ENCODE assay signal across 1 cellular context in the genomic region with DNA sequence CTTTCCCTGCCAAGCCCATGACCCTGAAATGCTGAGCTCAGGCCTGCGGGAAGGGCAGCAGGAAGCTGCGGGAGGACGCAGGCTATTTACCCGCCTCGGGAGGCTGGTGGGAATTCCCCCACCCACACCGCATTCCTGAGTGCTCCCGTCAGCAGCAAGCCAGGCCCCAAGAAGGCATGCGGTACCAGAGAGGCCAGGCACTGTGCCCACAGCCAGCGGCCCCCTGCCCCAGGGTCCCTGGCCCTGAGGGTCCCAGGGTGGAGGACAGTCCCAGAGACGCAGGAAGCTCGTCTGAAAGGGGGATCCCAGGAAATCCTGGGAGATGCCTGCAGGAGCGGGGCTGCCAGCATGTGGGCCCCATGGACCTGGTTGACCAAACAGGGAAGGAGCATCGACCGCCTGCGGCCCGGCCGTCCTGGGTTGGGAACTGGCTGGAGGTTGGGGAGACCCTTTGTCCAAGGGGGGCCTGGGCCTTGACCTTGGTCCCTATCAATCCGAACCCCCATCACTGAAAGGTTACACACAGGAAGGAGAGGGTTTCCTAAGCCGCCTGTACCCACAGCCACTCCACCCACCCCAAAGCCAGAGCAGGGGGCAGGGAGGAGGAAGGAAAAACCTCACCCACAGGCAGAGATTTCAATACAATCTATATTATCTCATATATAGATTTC.
TF ChIP-seq lines count a peak whose summit lies in the region.

No MANE protein-coding gene starts in this region.

TF ChIP-seq in HepG2, 621 proteins besides CTCF, POLR2A, EP300 and RAD21 (continued from another document and continues in another):
- TF ChIP-seq U2AF2 (IDR thresholded peaks at IDR 0.05; ENCODE audit: low read depth, low read length) (no peak), ZNF687 (CRISPR knock-in tag; IDR thresholded peaks at IDR 0.05) (peak; percentile 99), CEBPZ (IDR thresholded peaks at IDR 0.05; ENCODE audit: low read length) (no peak), ZC3H4 (CRISPR knock-in tag; IDR thresholded peaks at IDR 0.05; ENCODE audit: borderline replicate concordance) (no peak), ARID5B (CRISPR knock-in tag; IDR thresholded peaks at IDR 0.05) (peak; percentile 78), ZNF234 (CRISPR knock-in tag; conservative IDR thresholded peaks at IDR 0.05) (no peak), NR2F2 (IDR thresholded peaks at IDR 0.05; ENCODE audit: borderline replicate concordance, low read depth) (no peak), ELF4 (CRISPR knock-in tag; IDR thresholded peaks at IDR 0.05; ENCODE audit: borderline replicate concordance) (no peak), NFE2L1 (CRISPR knock-in tag; IDR thresholded peaks at IDR 0.05; ENCODE audit: borderline replicate concordance) (no peak), ZBTB14 (CRISPR knock-in tag; IDR thresholded peaks at IDR 0.05) (no peak), NCOR1 (IDR thresholded peaks at IDR 0.05; ENCODE audit: borderline replicate concordance, low read length) (no peak), MAZ (IDR thresholded peaks at IDR 0.05; ENCODE audit: borderline replicate concordance, low read depth, low read length) (peak; percentile 75; the same call in 1 of the 2 replicates), MAZ (CRISPR knock-in tag; IDR thresholded peaks at IDR 0.05; ENCODE audit: low read depth) (0 out of 2 replicates have a peak, but pooled peaks have one; percentile 43), EEA1 (CRISPR knock-in tag; IDR thresholded peaks at IDR 0.05; ENCODE audit: borderline replicate concordance) (no peak), CC2D1A (CRISPR knock-in tag; IDR thresholded peaks at IDR 0.05) (no peak), TFAP4 (IDR thresholded peaks at IDR 0.05; ENCODE audit: borderline replicate concordance, low read depth) (peak; percentile 77; the same call in 1 of the 2 replicates), KLF11 (CRISPR knock-in tag; IDR thresholded peaks at IDR 0.05) (no peak), TCF12 (IDR thresholded peaks at IDR 0.05) (no peak), TCF12 (CRISPR knock-in tag; IDR thresholded peaks at IDR 0.05) (no peak), DMAP1 (CRISPR knock-in tag; IDR thresholded peaks at IDR 0.05) (no peak), ZNF10 (CRISPR knock-in tag; IDR thresholded peaks at IDR 0.05; ENCODE audit: borderline replicate concordance, low read depth) (no peak), TAF15 (IDR thresholded peaks at IDR 0.05; ENCODE audit: low read depth, low read length, poor library complexity, severe bottlenecking) (no peak), XRCC5 (optimal IDR thresholded peaks at IDR 0.05; ENCODE audit: low read length) (peak; percentile 41), PAWR (CRISPR knock-in tag; IDR thresholded peaks at IDR 0.05; ENCODE audit: borderline replicate concordance) (no peak), ZSCAN9 (CRISPR knock-in tag; IDR thresholded peaks at IDR 0.05; ENCODE audit: borderline replicate concordance) (no peak; the same call in 1 of the 2 replicates), ZGPAT (CRISPR knock-in tag; IDR thresholded peaks at IDR 0.05) (no peak; the same call in none of the 2 replicates), ZFP90 (CRISPR knock-in tag; IDR thresholded peaks at IDR 0.05; ENCODE audit: borderline replicate concordance) (peak; percentile 89; the same call in 1 of the 2 replicates)
- TF ChIP-seq, protein P1, sequence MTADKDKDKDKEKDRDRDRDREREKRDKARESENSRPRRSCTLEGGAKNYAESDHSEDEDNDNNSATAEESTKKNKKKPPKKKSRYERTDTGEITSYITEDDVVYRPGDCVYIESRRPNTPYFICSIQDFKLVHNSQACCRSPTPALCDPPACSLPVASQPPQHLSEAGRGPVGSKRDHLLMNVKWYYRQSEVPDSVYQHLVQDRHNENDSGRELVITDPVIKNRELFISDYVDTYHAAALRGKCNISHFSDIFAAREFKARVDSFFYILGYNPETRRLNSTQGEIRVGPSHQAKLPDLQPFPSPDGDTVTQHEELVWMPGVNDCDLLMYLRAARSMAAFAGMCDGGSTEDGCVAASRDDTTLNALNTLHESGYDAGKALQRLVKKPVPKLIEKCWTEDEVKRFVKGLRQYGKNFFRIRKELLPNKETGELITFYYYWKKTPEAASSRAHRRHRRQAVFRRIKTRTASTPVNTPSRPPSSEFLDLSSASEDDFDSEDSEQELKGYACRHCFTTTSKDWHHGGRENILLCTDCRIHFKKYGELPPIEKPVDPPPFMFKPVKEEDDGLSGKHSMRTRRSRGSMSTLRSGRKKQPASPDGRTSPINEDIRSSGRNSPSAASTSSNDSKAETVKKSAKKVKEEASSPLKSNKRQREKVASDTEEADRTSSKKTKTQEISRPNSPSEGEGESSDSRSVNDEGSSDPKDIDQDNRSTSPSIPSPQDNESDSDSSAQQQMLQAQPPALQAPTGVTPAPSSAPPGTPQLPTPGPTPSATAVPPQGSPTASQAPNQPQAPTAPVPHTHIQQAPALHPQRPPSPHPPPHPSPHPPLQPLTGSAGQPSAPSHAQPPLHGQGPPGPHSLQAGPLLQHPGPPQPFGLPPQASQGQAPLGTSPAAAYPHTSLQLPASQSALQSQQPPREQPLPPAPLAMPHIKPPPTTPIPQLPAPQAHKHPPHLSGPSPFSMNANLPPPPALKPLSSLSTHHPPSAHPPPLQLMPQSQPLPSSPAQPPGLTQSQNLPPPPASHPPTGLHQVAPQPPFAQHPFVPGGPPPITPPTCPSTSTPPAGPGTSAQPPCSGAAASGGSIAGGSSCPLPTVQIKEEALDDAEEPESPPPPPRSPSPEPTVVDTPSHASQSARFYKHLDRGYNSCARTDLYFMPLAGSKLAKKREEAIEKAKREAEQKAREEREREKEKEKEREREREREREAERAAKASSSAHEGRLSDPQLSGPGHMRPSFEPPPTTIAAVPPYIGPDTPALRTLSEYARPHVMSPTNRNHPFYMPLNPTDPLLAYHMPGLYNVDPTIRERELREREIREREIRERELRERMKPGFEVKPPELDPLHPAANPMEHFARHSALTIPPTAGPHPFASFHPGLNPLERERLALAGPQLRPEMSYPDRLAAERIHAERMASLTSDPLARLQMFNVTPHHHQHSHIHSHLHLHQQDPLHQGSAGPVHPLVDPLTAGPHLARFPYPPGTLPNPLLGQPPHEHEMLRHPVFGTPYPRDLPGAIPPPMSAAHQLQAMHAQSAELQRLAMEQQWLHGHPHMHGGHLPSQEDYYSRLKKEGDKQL (CRISPR knock-in tag; IDR thresholded peaks at IDR 0.05; ENCODE audit: low read depth) = no peak
- TF ChIP-seq, protein P2, sequence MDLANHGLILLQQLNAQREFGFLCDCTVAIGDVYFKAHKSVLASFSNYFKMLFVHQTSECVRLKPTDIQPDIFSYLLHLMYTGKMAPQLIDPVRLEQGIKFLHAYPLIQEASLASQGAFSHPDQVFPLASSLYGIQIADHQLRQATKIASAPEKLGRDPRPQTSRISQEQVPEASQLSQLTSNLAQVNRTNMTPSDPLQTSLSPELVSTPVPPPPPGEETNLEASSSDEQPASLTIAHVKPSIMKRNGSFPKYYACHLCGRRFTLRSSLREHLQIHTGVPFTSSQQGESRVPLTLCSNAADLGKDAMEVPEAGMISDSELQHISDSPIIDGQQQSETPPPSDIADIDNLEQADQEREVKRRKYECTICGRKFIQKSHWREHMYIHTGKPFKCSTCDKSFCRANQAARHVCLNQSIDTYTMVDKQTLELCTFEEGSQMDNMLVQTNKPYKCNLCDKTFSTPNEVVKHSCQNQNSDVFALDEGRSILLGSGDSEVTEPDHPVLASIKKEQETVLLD (CRISPR knock-in tag; IDR thresholded peaks at IDR 0.05; ENCODE audit: low read depth) = no peak
